ENCODE assay signal across 8 cellular contexts in genomic region chr9:83219154-83219923, GRCh38.
DNase-seq lines count a peak whose midpoint lies in the region; ATAC-seq and TF ChIP-seq lines count a peak whose summit lies in the region.

No MANE protein-coding gene starts in this region.

- H3K9me3 ChIP-seq in esophagus muscularis mucosa: no peaks in the 10 kb centered on the region
- H3K9me3 ChIP-seq in mesodermal cell (ENCODE audit: control insufficient read depth, low read length): peaks cover 5% of the 10 kb centered on the region
- no peaks in the 10 kb centered on the region for H3K9me3 ChIP-seq in suprapubic skin

- H3K36me3 ChIP-seq in esophagus muscularis mucosa (no peaks in the 10 kb centered on the region), mesodermal cell (ENCODE audit: control insufficient read depth, insufficient read depth, low read length) (no peaks in the 10 kb centered on the region), suprapubic skin (no peaks in the 10 kb centered on the region)

- peaks cover 11 to 17% (median 15%) of the 10 kb centered on the region in 4 donors for H3K4me1 ChIP-seq in esophagus muscularis mucosa
- H3K4me1 ChIP-seq in mesodermal cell (ENCODE audit: control insufficient read depth, insufficient read depth, low read length, poor library complexity, severe bottlenecking): peaks cover 10% of the 10 kb centered on the region
- peaks cover 17% of the 10 kb centered on the region for H3K4me1 ChIP-seq in suprapubic skin

- ATAC-seq in GM21360 (IDR thresholded peaks at IDR 0.05; ENCODE audit: unreplicated experiment): peak; percentile 58

- no peaks in the 10 kb centered on the region for H3K27me3 ChIP-seq in esophagus muscularis mucosa
- no peaks in the 10 kb centered on the region for H3K27me3 ChIP-seq in suprapubic skin

- H3K27ac ChIP-seq in esophagus muscularis mucosa (replicated peaks in 1 of 4) (peak overlapping the region; percentile 55 to 68 (median 58)), mesodermal cell (ENCODE audit: low read depth, low read length, severe bottlenecking) (peak overlapping the region; percentile 59), suprapubic skin (peak overlapping the region; percentile 68)

- intact Hi-C loops in esophagus muscularis mucosa (cut with DNase I): no loop called here

- TF ChIP-seq CTCF in NB4 (IDR thresholded peaks at IDR 0.05; ENCODE audit: low read depth, low read length) (peak; percentile 32), esophagus muscularis mucosa (IDR thresholded peaks at IDR 0.05) (peak; percentile 17 to 23 (median 23)), suprapubic skin (IDR thresholded peaks at IDR 0.05) (peak in 1 of 2 donors; percentile 57)

- TF ChIP-seq EP300 in esophagus muscularis mucosa (IDR thresholded peaks at IDR 0.05) (no peak), suprapubic skin (IDR thresholded peaks at IDR 0.05) (no peak)

- 14% methylated on average over 39 of the region's 40 CpGs for WGBS in esophagus muscularis mucosa
- 10 to 18% methylated on average over 26 to 31 of the region's 40 CpGs for whole genome bisulfite sequencing in mesodermal cell (ENCODE audit: insufficient coverage in 2 of 2), 2 experiments
- 17% methylated on average over 29 of the region's 40 CpGs for WGBS in suprapubic skin

- DNase-seq in COLO829 (ENCODE audit: low spot score) (peak; percentile 84), NB4 (ENCODE audit: low read depth) (peak; percentile 68), T1000 (lab: John Stamatoyannopoulos, UW) (peak; percentile 18), esophagus muscularis mucosa (ENCODE audit: extremely low spot score) (no peak), suprapubic skin (ENCODE audit: low spot score in 2 of 2) (peak in 1 of 2 donors; percentile 67), NCI-H446 treated with DMSO at 0.1 percent for 48 hours (lab: John Stamatoyannopoulos, UW) (no peak)

- no peak for TF ChIP-seq POLR2A in NB4 (IDR thresholded peaks at IDR 0.05; ENCODE audit: extremely low read depth, insufficient read length)
- no peak for TF ChIP-seq POLR2A in esophagus muscularis mucosa (IDR thresholded peaks at IDR 0.05; ENCODE audit: low read depth)
- no peak for TF ChIP-seq POLR2A in suprapubic skin (IDR thresholded peaks at IDR 0.05)

- H3K4me3 ChIP-seq in NB4 (ENCODE audit: low read depth, low read length) (peak overlapping the region; percentile 45), esophagus muscularis mucosa (peak overlapping the region; percentile 51 to 69 (median 62)), mesodermal cell (ENCODE audit: extremely low read depth, insufficient read depth, low read length, poor library complexity, severe bottlenecking) (peak overlapping the region; percentile 46), suprapubic skin (peak overlapping the region; percentile 63)

Comparison
In these comparisons a context has a peak if more than half of its experiments do, and no peak if none do; other contexts are left out.
1. DNase-seq: peak in COLO829 (single experiment), NB4 (single experiment) and T1000 (single experiment); none in esophagus muscularis mucosa (single experiment) and NCI-H446 treated with DMSO at 0.1 percent for 48 hours (single experiment).
2. Peak in every context shown above with its lines, with median percentiles within 50 percentile points of each other: H3K4me3 ChIP-seq and H3K27ac ChIP-seq.